11 cellular contexts compared by ENCODE assay signal in genomic region chr1:2206813-2207488, GRCh38. TPM values are rescaled to one million over a fixed set of nuclear protein-coding genes. Genes with fewer than 3 reads are reported as not detected.
DNase-seq lines count a peak whose midpoint lies in the region; TF ChIP-seq lines count a peak whose summit lies in the region.
"Had no signal": no experiment of that assay in that cellular context is flagged by ENCODE, and none has a peak within 500 bp of the region (broad histone marks: within the 10 kb centered on the region; RNA-seq: fewer than 3 reads in every experiment).

No MANE protein-coding gene starts in this region.

- no peaks in the 10 kb centered on the region for H3K27me3 ChIP-seq in mucosa of rectum (ENCODE audit: control insufficient read depth in 2 of 2, insufficient read depth in 2 of 2, low read length in 2 of 2)
- no peaks in the 10 kb centered on the region for H3K27me3 ChIP-seq in thyroid gland

- H3K4me1 Mint-ChIP-seq in dendritic cell treated with granulocyte-macrophage colony-stimulating factor and Interleukin-4, amounts not matched to agents 40 ng/mL and 50 ng/mL, for 4 days (ENCODE audit: low read depth), result peaks cover 62% of the 10 kb centered on the region

- H3K4me1 ChIP-seq in mucosa of rectum (ENCODE audit: control insufficient read depth in 2 of 2, insufficient read depth in 2 of 2, low read length in 2 of 2) (peaks cover 35 to 39% of the 10 kb centered on the region in 2 donors), thyroid gland (peaks cover 25 to 59% of the 10 kb centered on the region in 2 donors)

- peak in 53 of 76 experiments; percentile 7 to 68 (median 44) for DNase-seq in HUDEP-2 (lab: John Stamatoyannopoulos, UW; ENCODE audit: unreplicated experiment in 76 of 76)
- no peak for DNase-seq in thyroid gland
- DNase-seq in ureter (ENCODE audit: low spot score), result no peak
- DNase-seq in SIG-M5 treated with dmso at 0.1 percent for 504 hours (lab: John Stamatoyannopoulos, UW; ENCODE audit: unreplicated experiment), result no peak
- no peak for DNase-seq in globus pallidus (ENCODE audit: low spot score)
- DNase-seq: caudate nucleus; stimulated activated CD4-positive, alpha-beta T cell treated with anti-CD3 and anti-CD28 coated beads, Interleukin-4, amount 100 ng/mL, for 1 hour; trophoblast cell had no signal

- intact Hi-C loops in dendritic cell treated with granulocyte-macrophage colony-stimulating factor and Interleukin-4, amounts not matched to agents 40 ng/mL and 50 ng/mL, for 4 days (cut with micrococcal nuclease), result no loop called here
- intact Hi-C loops in thyroid gland (cut with DNase I), result loop anchor here (10.0 kb wide), 1 partner anchor 338 kb away; no protein-coding TSS in a partner anchor

- H3K9me3 ChIP-seq in mucosa of rectum (ENCODE audit: control insufficient read depth in 2 of 2, low read length in 2 of 2) (no peaks in the 10 kb centered on the region), thyroid gland (no peaks in the 10 kb centered on the region)

- no peak overlapping the region for H3K4me3 ChIP-seq in mucosa of rectum (ENCODE audit: low read length in 2 of 2)
- no peak overlapping the region for H3K4me3 ChIP-seq in thyroid gland (replicated peaks in 1 of 3)
- H3K4me3 ChIP-seq: SK-N-MC had no signal

- H3K4me3 Mint-ChIP-seq in dendritic cell treated with granulocyte-macrophage colony-stimulating factor and Interleukin-4, amounts not matched to agents 40 ng/mL and 50 ng/mL, for 4 days, result no peak overlapping the region

- 87 to 91% methylated on average over 16 of the region's 16 CpGs for WGBS in thyroid gland, 2 donors

- H3K9ac ChIP-seq in mucosa of rectum (ENCODE audit: low read depth in 1 of 2, low read length in 2 of 2), result peak overlapping the region; percentile 24 to 42

- H3K36me3 Mint-ChIP-seq in dendritic cell treated with granulocyte-macrophage colony-stimulating factor and Interleukin-4, amounts not matched to agents 40 ng/mL and 50 ng/mL, for 4 days (ENCODE audit: low read depth), result peaks cover 6% of the 10 kb centered on the region

- TF ChIP-seq POLR2A in thyroid gland (IDR thresholded peaks at IDR 0.05), result no peak

- peaks cover 25% of the 10 kb centered on the region for H3K27me3 Mint-ChIP-seq in dendritic cell treated with granulocyte-macrophage colony-stimulating factor and Interleukin-4, amounts not matched to agents 40 ng/mL and 50 ng/mL, for 4 days

- H3K27ac Mint-ChIP-seq in dendritic cell treated with granulocyte-macrophage colony-stimulating factor and Interleukin-4, amounts not matched to agents 40 ng/mL and 50 ng/mL, for 4 days, result peak overlapping the region; percentile 30

- H3K36me3 ChIP-seq in mucosa of rectum (ENCODE audit: control insufficient read depth in 2 of 2, insufficient read depth in 2 of 2, low read length in 2 of 2) (no peaks in the 10 kb centered on the region), thyroid gland (no peaks in the 10 kb centered on the region)

- no peaks in the 10 kb centered on the region for H3K9me3 Mint-ChIP-seq in dendritic cell treated with granulocyte-macrophage colony-stimulating factor and Interleukin-4, amounts not matched to agents 40 ng/mL and 50 ng/mL, for 4 days

- H3K27ac ChIP-seq in mucosa of rectum (ENCODE audit: low read depth in 2 of 2, low read length in 2 of 2), result peak overlapping the region; percentile 74 to 75
- H3K27ac ChIP-seq in thyroid gland, result peak overlapping the region; percentile 53 to 75 (median 74)
- H3K27ac ChIP-seq: SK-N-MC had no signal

- TF ChIP-seq CTCF in thyroid gland (IDR thresholded peaks at IDR 0.05), result no peak

RNA-seq across cellular contexts. Expression of gene FAAP20, which starts 12.4 kb away (rescaled TPM):
- total RNA-seq in thyroid gland (10 to 100 TPM; 42.2 to 82.2 (median 50.2) TPM), ureter (52.3 TPM)

RNA-seq across cellular contexts. Expression of gene SKI, which starts 21.2 kb away (rescaled TPM):
- total RNA-seq in thyroid gland, result 10 to 100 TPM; 31.4 to 59.6 (median 39.9) TPM
- 77.5 TPM for total RNA-seq in ureter

Comparison
In these comparisons a context has a peak if more than half of its experiments do, and no peak if none do; other contexts are left out.
1. DNase-seq: peak in HUDEP-2 (53 of 76); none in thyroid gland (0 of 2), ureter (single experiment), SIG-M5 treated with dmso at 0.1 percent for 504 hours (single experiment) and globus pallidus (single experiment).